8 cellular contexts compared by ENCODE assay signal in genomic region chr12:1553987-1554982, GRCh38. TPM values are rescaled to one million over a fixed set of nuclear protein-coding genes. Genes with fewer than 3 reads are reported as not detected.
A peak's percentile ranks its signal among the peaks of the same experiment; 100 is the strongest.
DNase-seq lines count a peak whose midpoint lies in the region; ATAC-seq and TF ChIP-seq lines count a peak whose summit lies in the region.

No MANE protein-coding gene starts in this region.

- no peak overlapping the region for H3K4me3 ChIP-seq in gastroesophageal sphincter

- no peak for TF ChIP-seq POLR2A in gastroesophageal sphincter (IDR thresholded peaks at IDR 0.05)

- H3K27ac ChIP-seq in gastroesophageal sphincter: no peak overlapping the region

- no peaks in the 10 kb centered on the region for H3K4me1 ChIP-seq in gastroesophageal sphincter

- no peaks in the 10 kb centered on the region for H3K9me3 ChIP-seq in gastroesophageal sphincter

- DNase-seq in GM10266 (ENCODE audit: extremely low spot score): peak; percentile 88
- peak; percentile 80 for DNase-seq in GM19238 (ENCODE audit: insufficient read length, low spot score)
- DNase-seq in activated CD8-positive, alpha-beta memory T cell treated with anti-CD3 and anti-CD28 coated beads, Interleukin-2, amount 50 U/mL, for 48 hours: peak; percentile 68
- DNase-seq in DMS153 treated with DMSO at 0.1 percent for 48 hours (lab: John Stamatoyannopoulos, UW; ENCODE audit: unreplicated experiment): no peak
- no peak for DNase-seq in mucosa of gallbladder (ENCODE audit: low spot score)
- no peak for DNase-seq in central memory CD4-positive, alpha-beta T cell

- TF ChIP-seq CTCF in GM10266 (IDR thresholded peaks at IDR 0.05; ENCODE audit: control insufficient read depth, insufficient read depth, low read depth, missing control alignments) (peak; percentile 28), gastroesophageal sphincter (IDR thresholded peaks at IDR 0.05) (no peak)

- no peak for TF ChIP-seq EP300 in gastroesophageal sphincter (IDR thresholded peaks at IDR 0.05)

- no peaks in the 10 kb centered on the region for H3K36me3 ChIP-seq in gastroesophageal sphincter

- ATAC-seq in HG02981 (IDR thresholded peaks at IDR 0.05; ENCODE audit: unreplicated experiment): peak; percentile 95
- no peak for ATAC-seq in gastroesophageal sphincter

- 89 to 91% methylated on average over 6 to 9 of the region's 14 CpGs for WGBS in gastroesophageal sphincter (ENCODE audit: low coverage in 1 of 2), 2 donors

- H3K27me3 ChIP-seq in gastroesophageal sphincter: no peaks in the 10 kb centered on the region

RNA-seq across cellular contexts. Expression of gene FBXL14, which starts 40.1 kb away (rescaled TPM):
- total RNA-seq in gastroesophageal sphincter (10 to 100 TPM; 10.9 to 16.4 (median 13.1) TPM), mucosa of gallbladder (23.3 TPM)

Comparison
In these comparisons a context has a peak if more than half of its experiments do, and no peak if none do; other contexts are left out.
1. DNase-seq: peak in GM10266 (single experiment), GM19238 (single experiment) and activated CD8-positive, alpha-beta memory T cell treated with anti-CD3 and anti-CD28 coated beads, Interleukin-2, amount 50 U/mL, for 48 hours (single experiment); none in DMS153 treated with DMSO at 0.1 percent for 48 hours (single experiment), mucosa of gallbladder (single experiment) and central memory CD4-positive, alpha-beta T cell (single experiment).